ENCODE assay signal across 1 cellular context in the genomic region with DNA sequence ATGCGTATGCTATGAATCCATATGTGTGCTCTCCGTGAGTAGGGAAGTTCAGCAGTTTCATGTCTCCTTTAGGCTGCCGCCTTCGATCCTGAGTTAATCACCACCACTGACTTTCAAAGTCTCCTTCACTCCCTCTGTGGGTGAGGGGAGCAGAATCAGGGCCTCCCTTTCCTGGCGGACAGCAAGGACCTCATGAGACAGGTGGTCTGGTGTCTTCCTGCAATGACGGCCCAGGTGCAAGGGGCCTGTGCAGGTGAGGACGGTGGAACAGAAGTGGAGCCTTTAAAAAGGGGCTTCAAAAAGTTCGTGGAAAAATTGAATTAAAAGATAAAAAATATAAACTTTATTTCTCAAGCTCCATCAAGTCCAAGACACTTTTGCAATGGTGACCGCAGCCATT.
TF ChIP-seq lines count a peak whose summit lies in the region.

No MANE protein-coding gene starts in this region.

TF ChIP-seq in HCT116, 20 proteins besides CTCF, POLR2A, EP300 and RAD21 (continued from another document):
- no peak for TF ChIP-seq ZNF274 (IDR thresholded peaks at IDR 0.05; ENCODE audit: low read depth, low read length)
- no peak for TF ChIP-seq ELF1 (IDR thresholded peaks at IDR 0.05; ENCODE audit: borderline replicate concordance, low read depth)
- TF ChIP-seq EZH2phosphoT487 (IDR thresholded peaks at IDR 0.05; ENCODE audit: borderline replicate concordance) = no peak
- TF ChIP-seq ATF3 (IDR thresholded peaks at IDR 0.05) = no peak
- no peak for TF ChIP-seq ZFX (IDR thresholded peaks at IDR 0.05)
